12 cellular contexts compared by ENCODE assay signal in the genomic region with DNA sequence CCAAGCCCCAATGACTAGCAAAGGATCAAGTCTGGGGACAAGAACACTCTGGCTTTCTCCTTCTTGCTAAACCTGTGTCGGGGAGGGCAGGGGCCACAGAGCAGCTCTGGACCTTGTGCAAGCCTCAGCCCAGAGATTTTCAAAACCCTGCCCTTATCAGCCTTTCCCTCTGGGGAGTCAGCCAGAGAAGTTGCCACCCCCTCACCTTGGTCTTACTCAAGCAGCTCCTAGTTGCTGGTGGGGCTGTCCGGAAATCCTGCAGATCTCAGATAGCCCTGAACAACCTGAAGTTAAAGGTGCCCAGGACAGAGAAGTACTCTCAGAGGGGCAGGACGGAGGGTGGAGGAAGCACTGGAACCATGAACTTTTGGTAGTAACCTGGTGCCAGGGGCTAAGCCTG. TPM values are rescaled to one million over a fixed set of nuclear protein-coding genes. Genes with fewer than 3 reads are reported as not detected.
DNase-seq lines count a peak whose midpoint lies in the region; ATAC-seq and TF ChIP-seq lines count a peak whose summit lies in the region.
"Had no signal": no experiment of that assay in that cellular context is flagged by ENCODE, and none has a peak within 500 bp of the region (broad histone marks: within the 10 kb centered on the region; RNA-seq: fewer than 3 reads in every experiment).

No MANE protein-coding gene starts in this region.

- no peak for TF ChIP-seq CTCF in OCI-LY1 (IDR thresholded peaks at IDR 0.05; ENCODE audit: low read length)
- TF ChIP-seq CTCF in ascending aorta (IDR thresholded peaks at IDR 0.05), result no peak

- H3K36me3 Mint-ChIP-seq in activated T-cell treated with anti-CD3 and anti-CD28 coated beads, Interleukin-2, amount 50 U/mL, for 72 hours (ENCODE audit: insufficient read depth in 2 of 2), result peaks cover 0 to 1% of the 10 kb centered on the region in 2 donors
- no peaks in the 10 kb centered on the region for H3K36me3 Mint-ChIP-seq in stimulated activated effector memory CD8-positive, alpha-beta T cell treated with anti-CD3 and anti-CD28 coated beads, Interleukin-12 subunit alpha, Interleukin-12 subunit beta, amount 100 ng/mL, for 72 hours
- no peaks in the 10 kb centered on the region for H3K36me3 Mint-ChIP-seq in activated naive CD4-positive, alpha-beta T cell treated with anti-CD3 and anti-CD28 coated beads for 36 hours (ENCODE audit: low read depth)

- H3K36me3 ChIP-seq in OCI-LY1 (ENCODE audit: insufficient read depth, low read length) (peaks cover 26% of the 10 kb centered on the region), duodenal mucosa (ENCODE audit: control insufficient read depth in 1 of 2, insufficient read depth in 2 of 2, low read length in 2 of 2) (no peaks in the 10 kb centered on the region), ascending aorta (no peaks in the 10 kb centered on the region)
- H3K36me3 ChIP-seq: adrenal gland had no signal

- no peaks in the 10 kb centered on the region for H3K9me3 Mint-ChIP-seq in activated T-cell treated with anti-CD3 and anti-CD28 coated beads, Interleukin-2, amount 50 U/mL, for 72 hours
- H3K9me3 Mint-ChIP-seq in stimulated activated effector memory CD8-positive, alpha-beta T cell treated with anti-CD3 and anti-CD28 coated beads, Interleukin-12 subunit alpha, Interleukin-12 subunit beta, amount 100 ng/mL, for 72 hours, result no peaks in the 10 kb centered on the region
- no peaks in the 10 kb centered on the region for H3K9me3 Mint-ChIP-seq in activated naive CD4-positive, alpha-beta T cell treated with anti-CD3 and anti-CD28 coated beads for 36 hours

- CTCF ChIA-PET in activated naive CD4-positive, alpha-beta T cell treated with anti-CD3 and anti-CD28 coated beads for 36 hours (lab: Charles Lee), result no interaction called here

- H3F3A ChIP-seq in OCI-LY1 (ENCODE audit: insufficient read depth, low read length), result no peaks in the 10 kb centered on the region

- H3K27ac Mint-ChIP-seq in activated T-cell treated with anti-CD3 and anti-CD28 coated beads, Interleukin-2, amount 50 U/mL, for 72 hours, result no peak overlapping the region
- peak overlapping the region; percentile 18 for H3K27ac Mint-ChIP-seq in stimulated activated effector memory CD8-positive, alpha-beta T cell treated with anti-CD3 and anti-CD28 coated beads, Interleukin-12 subunit alpha, Interleukin-12 subunit beta, amount 100 ng/mL, for 72 hours
- H3K27ac Mint-ChIP-seq in activated naive CD4-positive, alpha-beta T cell treated with anti-CD3 and anti-CD28 coated beads for 36 hours, result no peak overlapping the region

- in situ Hi-C loops in ACHN (cut with HindIII; ENCODE audit: low pct_ligation_motif_present, low pct_unique_long_range_greater_than_20kb, low sequenced_read_pairs), result no loop called here

- intact Hi-C loops in ascending aorta (cut with DNase I), result loop anchor here (10.0 kb wide), 1 partner anchor 197 kb away; no protein-coding TSS in a partner anchor
- intact Hi-C loops in activated naive CD4-positive, alpha-beta T cell treated with anti-CD3 and anti-CD28 coated beads for 36 hours (cut with micrococcal nuclease), result loop anchor here (2.0 kb wide), 3 partner anchors 17 to 69 kb away; no protein-coding TSS in a partner anchor

- H3K27me3 Mint-ChIP-seq in activated T-cell treated with anti-CD3 and anti-CD28 coated beads, Interleukin-2, amount 50 U/mL, for 72 hours (ENCODE audit: low read depth), result no peaks in the 10 kb centered on the region
- H3K27me3 Mint-ChIP-seq in activated naive CD4-positive, alpha-beta T cell treated with anti-CD3 and anti-CD28 coated beads for 36 hours (ENCODE audit: low read depth), result no peaks in the 10 kb centered on the region

- ATAC-seq in activated T-cell treated with anti-CD3 and anti-CD28 coated beads, Interleukin-2, amount 50 U/mL, for 72 hours (replicated peaks in 1 of 2), result no peak
- no peak for ATAC-seq in stimulated activated effector memory CD8-positive, alpha-beta T cell treated with anti-CD3 and anti-CD28 coated beads, Interleukin-12 subunit alpha, Interleukin-12 subunit beta, amount 100 ng/mL, for 72 hours

- no peak overlapping the region for H2AFZ ChIP-seq in OCI-LY1 (ENCODE audit: low read length)

- peak overlapping the region; percentile 88 for H3K4me2 ChIP-seq in OCI-LY1 (ENCODE audit: low read length)
- H3K4me2 ChIP-seq: KMS-11 had no signal

- H3K27ac ChIP-seq in OCI-LY1 (ENCODE audit: low read depth, low read length, poor library complexity, severe bottlenecking) (peak overlapping the region; percentile 64), duodenal mucosa (ENCODE audit: low read depth, low read length) (no peak overlapping the region), ascending aorta (no peak overlapping the region)
- H3K27ac ChIP-seq: adrenal gland, KMS-11 had no signal

- peak overlapping the region; percentile 29 to 82 for H3K4me3 Mint-ChIP-seq in activated T-cell treated with anti-CD3 and anti-CD28 coated beads, Interleukin-2, amount 50 U/mL, for 72 hours
- peak overlapping the region; percentile 92 for H3K4me3 Mint-ChIP-seq in stimulated activated effector memory CD8-positive, alpha-beta T cell treated with anti-CD3 and anti-CD28 coated beads, Interleukin-12 subunit alpha, Interleukin-12 subunit beta, amount 100 ng/mL, for 72 hours
- no peak overlapping the region for H3K4me3 Mint-ChIP-seq in activated naive CD4-positive, alpha-beta T cell treated with anti-CD3 and anti-CD28 coated beads for 36 hours

- no peaks in the 10 kb centered on the region for H4K20me1 ChIP-seq in OCI-LY1 (ENCODE audit: insufficient read depth, low read length)

- H3K79me2 ChIP-seq in OCI-LY1 (ENCODE audit: insufficient read depth, low read length), result no peaks in the 10 kb centered on the region

- peak overlapping the region; percentile 81 for H3K9ac ChIP-seq in OCI-LY1 (ENCODE audit: low read length)
- peak overlapping the region in 1 of 2 donors; percentile 53 for H3K9ac ChIP-seq in duodenal mucosa (ENCODE audit: low read depth in 1 of 2, low read length in 2 of 2)
- H3K9ac ChIP-seq: KMS-11 had no signal

- H3K4me1 ChIP-seq in OCI-LY1 (ENCODE audit: insufficient read depth, low read length, severe bottlenecking), result peaks cover 49% of the 10 kb centered on the region
- peaks cover 15 to 21% of the 10 kb centered on the region in 2 donors for H3K4me1 ChIP-seq in duodenal mucosa (ENCODE audit: control insufficient read depth in 1 of 2, insufficient read depth in 2 of 2, low read length in 2 of 2)
- H3K4me1 ChIP-seq in ascending aorta, result peaks cover 0 to 12% of the 10 kb centered on the region in 2 donors

- H3K4me3 ChIP-seq in OCI-LY1 (ENCODE audit: low read depth, low read length, poor library complexity, severe bottlenecking), result peak overlapping the region; percentile 71
- peak overlapping the region; percentile 72 to 84 for H3K4me3 ChIP-seq in duodenal mucosa (ENCODE audit: low read depth in 1 of 2, low read length in 2 of 2)
- peak overlapping the region in 1 of 2 donors; percentile 87 for H3K4me3 ChIP-seq in ascending aorta

- H3K27me3 ChIP-seq in OCI-LY1 (ENCODE audit: insufficient read depth, low read length), result no peaks in the 10 kb centered on the region
- H3K27me3 ChIP-seq in duodenal mucosa (ENCODE audit: control insufficient read depth in 1 of 2, insufficient read depth in 2 of 2, low read length in 2 of 2), result peaks cover 5 to 12% of the 10 kb centered on the region in 2 donors
- H3K27me3 ChIP-seq in ascending aorta, result no peaks in the 10 kb centered on the region
- H3K27me3 ChIP-seq: adrenal gland had no signal

- H3K4me1 Mint-ChIP-seq in activated T-cell treated with anti-CD3 and anti-CD28 coated beads, Interleukin-2, amount 50 U/mL, for 72 hours (ENCODE audit: low read depth), result peaks cover 37% of the 10 kb centered on the region
- H3K4me1 Mint-ChIP-seq in stimulated activated effector memory CD8-positive, alpha-beta T cell treated with anti-CD3 and anti-CD28 coated beads, Interleukin-12 subunit alpha, Interleukin-12 subunit beta, amount 100 ng/mL, for 72 hours, result peaks cover 34% of the 10 kb centered on the region
- H3K4me1 Mint-ChIP-seq in activated naive CD4-positive, alpha-beta T cell treated with anti-CD3 and anti-CD28 coated beads for 36 hours (ENCODE audit: low read depth), result peaks cover 40% of the 10 kb centered on the region

- H3K9me2 ChIP-seq in OCI-LY1 (ENCODE audit: low read depth, low read length), result no peaks in the 10 kb centered on the region

- no peaks in the 10 kb centered on the region for H3K9me3 ChIP-seq in OCI-LY1 (ENCODE audit: low read length)
- H3K9me3 ChIP-seq in duodenal mucosa (ENCODE audit: control insufficient read depth in 1 of 2, low read length in 2 of 2), result no peaks in the 10 kb centered on the region
- no peaks in the 10 kb centered on the region for H3K9me3 ChIP-seq in ascending aorta
- H3K9me3 ChIP-seq: adrenal gland had no signal

- no peak for DNase-seq in activated T-cell treated with anti-CD3 and anti-CD28 coated beads, Interleukin-2, amount 50 U/mL, for 72 hours
- no peak for DNase-seq in activated T-cell treated with anti-CD3 and anti-CD28 coated beads, Interleukin-2, amount 50 U/mL, for 48 hours
- no peak for DNase-seq in stimulated activated effector memory CD8-positive, alpha-beta T cell treated with anti-CD3 and anti-CD28 coated beads, Interleukin-12 subunit alpha, Interleukin-12 subunit beta, amount 100 ng/mL, for 72 hours (ENCODE audit: low spot score in 2 of 2)
- DNase-seq in ACHN (no peak), ascending aorta (ENCODE audit: low spot score in 2 of 2) (no peak)
- no peak for DNase-seq in activated naive CD4-positive, alpha-beta T cell treated with anti-CD3 and anti-CD28 coated beads for 36 hours
- DNase-seq: kidney glomerular epithelial cell, NCI-H526 treated with DMSO at 0.1 percent for 48 hours had no signal

RNA-seq across cellular contexts. Expression of a gene that starts 1.1 kb away (rescaled TPM):
- total RNA-seq in activated T-cell treated with anti-CD3 and anti-CD28 coated beads, Interleukin-2, amount 50 U/mL, for 72 hours, result 10 to 100 TPM; 10.5 to 12.8 TPM
- total RNA-seq in ascending aorta, result 1.3 TPM
- 1 to 10 TPM; 2.6 to 3.1 TPM for total RNA-seq in activated naive CD4-positive, alpha-beta T cell treated with anti-CD3 and anti-CD28 coated beads for 36 hours

RNA-seq across cellular contexts. Expression of a gene that starts 54.9 kb away (rescaled TPM):
- total RNA-seq in activated T-cell treated with anti-CD3 and anti-CD28 coated beads, Interleukin-2, amount 50 U/mL, for 72 hours, result 100 to 1,000 TPM; 302 to 332 TPM
- 39.8 TPM for total RNA-seq in ascending aorta
- 100 to 1,000 TPM; 280 to 285 TPM for total RNA-seq in activated naive CD4-positive, alpha-beta T cell treated with anti-CD3 and anti-CD28 coated beads for 36 hours
